ENCODE assay signal across 11 cellular contexts in the genomic region with DNA sequence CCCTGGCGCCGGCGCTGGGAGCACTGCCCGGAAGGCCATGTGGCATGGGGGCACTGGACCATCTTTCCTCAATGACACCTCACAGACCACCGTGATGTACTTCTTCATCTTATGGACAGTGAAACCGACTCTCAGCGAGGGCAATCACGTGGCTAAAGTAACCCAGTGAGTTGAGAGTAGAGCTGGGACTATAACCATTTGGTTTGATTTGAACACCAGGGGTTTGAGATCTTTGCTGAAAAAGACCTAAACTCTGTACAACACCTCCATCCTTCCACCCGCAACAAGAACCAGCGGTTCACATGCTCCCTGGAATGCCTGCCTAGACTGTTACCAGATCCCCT. TPM values are rescaled to one million over a fixed set of nuclear protein-coding genes. Genes with fewer than 3 reads are reported as not detected.
A peak's percentile ranks its signal among the peaks of the same experiment; 100 is the strongest.
DNase-seq lines count a peak whose midpoint lies in the region; ATAC-seq, FAIRE-seq and TF ChIP-seq lines count a peak whose summit lies in the region.
"Had no signal": no experiment of that assay in that cellular context is flagged by ENCODE, and none has a peak within 500 bp of the region (broad histone marks: within the 10 kb centered on the region; RNA-seq: fewer than 3 reads in every experiment).

No MANE protein-coding gene starts in this region.

- H3K27me3 ChIP-seq in NT2/D1 (ENCODE audit: insufficient read depth, insufficient read length): peaks cover 21% of the 10 kb centered on the region
- no peaks in the 10 kb centered on the region for H3K27me3 ChIP-seq in esophagus (ENCODE audit: control insufficient read depth in 1 of 2, insufficient read depth in 2 of 2, low read length in 2 of 2)
- H3K27me3 ChIP-seq in psoas muscle (ENCODE audit: insufficient read depth in 3 of 3, low read length in 2 of 3): peaks cover 0 to 31% (median 15%) of the 10 kb centered on the region in 3 donors

- intact Hi-C loops in psoas muscle (cut with DNase I): no loop called here

- H3K9ac ChIP-seq in NT2/D1 (ENCODE audit: insufficient read length, low read depth): peak overlapping the region; percentile 84

- no peak for FAIRE-seq in D721Med (lab: Jason Lieb, UNC)

- 38 to 45% methylated on average over 10 of the region's 10 CpGs for WGBS in esophagus, 2 donors
- 25 to 27% (median 27%) methylated on average over 10 of the region's 10 CpGs for WGBS in psoas muscle, 3 donors

- H3K9me3 ChIP-seq in NT2/D1 (ENCODE audit: insufficient read depth, low read length) (no peaks in the 10 kb centered on the region), esophagus (ENCODE audit: control insufficient read depth in 2 of 2, insufficient read depth in 1 of 2, low read depth in 1 of 2, low read length in 1 of 2) (no peaks in the 10 kb centered on the region), psoas muscle (no peaks in the 10 kb centered on the region)

- no peaks in the 10 kb centered on the region for H3K36me3 ChIP-seq in NT2/D1 (ENCODE audit: insufficient read depth, insufficient read length, low read length)
- H3K36me3 ChIP-seq in esophagus (ENCODE audit: control insufficient read depth in 2 of 2, insufficient read depth in 2 of 2, low read length in 1 of 2): no peaks in the 10 kb centered on the region
- no peaks in the 10 kb centered on the region for H3K36me3 ChIP-seq in psoas muscle (ENCODE audit: insufficient read depth in 1 of 2, low read depth in 1 of 2)

- H3K27ac ChIP-seq in esophagus (ENCODE audit: low read depth in 2 of 2, low read length in 1 of 2): no peak overlapping the region
- H3K27ac ChIP-seq in psoas muscle: no peak overlapping the region

- ATAC-seq in psoas muscle (no peak), GM18517 (IDR thresholded peaks at IDR 0.05; ENCODE audit: unreplicated experiment) (no peak)

- H3K4me3 ChIP-seq in NT2/D1 (ENCODE audit: insufficient read length, low read depth) (peak overlapping the region; percentile 72), esophagus (ENCODE audit: low read depth in 1 of 2, low read length in 2 of 2) (peak overlapping the region; percentile 41 to 56), psoas muscle (peak overlapping the region; percentile 70)

- peak; percentile 36 for DNase-seq in NCI-H2171 treated with DMSO at 0.1 percent for 48 hours (lab: John Stamatoyannopoulos, UW)
- no peak for DNase-seq in NCI-H2171 (lab: John Stamatoyannopoulos, UW)
- no peak for DNase-seq in NT2/D1 (ENCODE audit: low read depth, low spot score)
- no peak for DNase-seq in psoas muscle
- DNase-seq in NAMALWA (ENCODE audit: low spot score): no peak
- no peak for DNase-seq in D721Med (ENCODE audit: insufficient read length, low spot score)
- DNase-seq: hippocampal formation; NCI-H510A treated with DMSO at 0.1 percent for 48 hours; stimulated activated CD4-positive, alpha-beta T cell treated with anti-CD3 and anti-CD28 coated beads, Interleukin-4, amount 100 ng/mL, for 1 hour had no signal

- H3K4me1 ChIP-seq in NT2/D1 (ENCODE audit: insufficient read depth, insufficient read length) (peaks cover 4% of the 10 kb centered on the region), esophagus (ENCODE audit: control insufficient read depth in 2 of 2, insufficient read depth in 2 of 2, low read length in 1 of 2) (peaks cover 5 to 7% of the 10 kb centered on the region in 2 donors), psoas muscle (peaks cover 7% of the 10 kb centered on the region)

- TF ChIP-seq CTCF in psoas muscle (IDR thresholded peaks at IDR 0.05): no peak
- TF ChIP-seq CTCF in D721Med (IDR thresholded peaks at IDR 0.05; ENCODE audit: insufficient read depth, missing control alignments): no peak

RNA-seq across cellular contexts. Expression of gene ITGA2B, which starts 3.3 kb away (rescaled TPM):
- polyA plus RNA-seq in esophagus (under 1 TPM; 0.27 to 0.84 TPM), psoas muscle (under 1 TPM; 0.13 to 0.69 (median 0.16) TPM)
- total RNA-seq in psoas muscle: under 1 TPM; 0.08 to 0.97 (median 0.23) TPM

RNA-seq across cellular contexts. Expression of gene FAM171A2, which starts 22.5 kb away (rescaled TPM):
- polyA plus RNA-seq in esophagus (1 to 10 TPM; 1.2 to 2.2 TPM), psoas muscle (under 1 TPM; 0.06 to 0.23 (median 0.08) TPM)
- under 1 TPM; 0.11 to 0.22 (median 0.20) TPM for total RNA-seq in psoas muscle

RNA-seq across cellular contexts. Expression of gene GRN, which starts 41.1 kb away (rescaled TPM):
- polyA plus RNA-seq in esophagus: 100 to 1,000 TPM; 211 to 370 TPM
- total RNA-seq in psoas muscle: 10 to 100 TPM; 37.2 to 61.0 (median 58.6) TPM
- 10 to 100 TPM; 30.8 to 44.4 (median 31.6) TPM for polyA plus RNA-seq in psoas muscle

Comparison
In these comparisons a context has a peak if more than half of its experiments do, and no peak if none do; other contexts are left out.
1. RNA of gene GRN, which starts 41.1 kb away (polyA plus RNA-seq): 211 to 370 TPM in esophagus; 30.8 to 44.4 TPM in psoas muscle; every median in the first group is over 4 times any median in the second.
2. Peak in every context shown above with its lines, with median percentiles within 50 percentile points of each other: H3K4me3 ChIP-seq.